Comparison of ENCODE assay signal across 11 cellular contexts in the genomic region with DNA sequence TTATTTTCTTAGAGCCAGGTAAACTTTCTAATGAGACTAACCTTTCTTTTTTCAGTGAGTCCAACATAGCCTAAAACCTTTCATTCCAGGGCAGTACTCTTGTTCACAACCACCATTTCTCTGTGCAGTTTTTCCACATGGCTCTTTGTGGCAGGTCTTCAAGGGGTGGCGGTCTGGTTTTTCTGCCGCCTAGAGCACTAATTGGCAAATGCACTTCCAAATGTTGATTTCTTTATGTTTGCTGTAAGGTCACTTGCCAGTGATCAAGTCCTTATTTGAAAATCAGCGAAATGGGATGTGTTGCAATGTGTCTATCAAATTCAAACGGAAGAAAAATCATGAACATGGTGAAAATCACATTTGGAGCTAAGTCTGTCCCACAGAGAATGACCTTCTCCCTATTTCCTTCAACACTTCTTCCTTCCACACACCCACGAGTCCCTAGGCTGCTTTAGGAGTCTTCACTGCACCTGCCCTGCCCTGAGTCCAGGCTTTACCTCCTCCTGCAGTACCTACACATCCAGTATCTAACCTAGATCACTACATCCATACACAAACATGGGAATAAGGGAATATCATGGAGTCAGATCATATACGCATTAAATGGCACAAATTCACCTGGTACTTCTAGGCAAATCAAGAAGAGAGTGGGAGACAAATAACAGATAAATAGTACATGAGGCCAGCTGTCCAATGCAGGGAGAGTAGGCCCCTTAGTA. TPM values are rescaled to one million over a fixed set of nuclear protein-coding genes. Genes with fewer than 3 reads are reported as not detected.
DNase-seq lines count a peak whose midpoint lies in the region; ATAC-seq, FAIRE-seq and TF ChIP-seq lines count a peak whose summit lies in the region.
"Had no signal": no experiment of that assay in that cellular context is flagged by ENCODE, and none has a peak within 500 bp of the region (broad histone marks: within the 10 kb centered on the region; RNA-seq: fewer than 3 reads in every experiment).

No MANE protein-coding gene starts in this region.

- H3K27ac ChIP-seq in keratinocyte (ENCODE audit: control insufficient read depth, insufficient read depth, low read length): peak overlapping the region; percentile 85
- H3K27ac ChIP-seq in transverse colon: peak overlapping the region; percentile 93 to 97 (median 96)
- no peak overlapping the region for H3K27ac ChIP-seq in ovary

- ATAC-seq in GM18858 (IDR thresholded peaks at IDR 0.05; ENCODE audit: unreplicated experiment): no peak

- H3K79me2 ChIP-seq in keratinocyte (ENCODE audit: control insufficient read depth, insufficient read depth, low read length): peaks cover 66% of the 10 kb centered on the region

- H3K9ac ChIP-seq in keratinocyte (ENCODE audit: control insufficient read depth, extremely low read depth, insufficient read depth, low read length): peak overlapping the region; percentile 93

- TF ChIP-seq POLR2A in transverse colon (IDR thresholded peaks at IDR 0.05) (no peak), ovary (IDR thresholded peaks at IDR 0.05) (no peak)

- no peak overlapping the region for H2AFZ ChIP-seq in keratinocyte (ENCODE audit: control insufficient read depth, low read length)

- no peak for FAIRE-seq in keratinocyte (lab: Jason Lieb, UNC)
- FAIRE-seq: urothelium cell line had no signal

- TF ChIP-seq CTCF in astrocyte of the spinal cord (IDR thresholded peaks at IDR 0.05; ENCODE audit: low read depth, low read length) (peak; percentile 17), keratinocyte (optimal IDR thresholded peaks at IDR 0.05 in 1 of 3, IDR thresholded peaks at IDR 0.05 in 1 of 3, conservative IDR thresholded peaks at IDR 0.05 in 1 of 3; ENCODE audit: extremely low read depth in 1 of 3, insufficient read depth in 2 of 3, low read length in 3 of 3) (no peak), transverse colon (IDR thresholded peaks at IDR 0.05) (no peak), ovary (IDR thresholded peaks at IDR 0.05) (no peak)

- H3K4me1 ChIP-seq in keratinocyte (ENCODE audit: control insufficient read depth, extremely low read depth, insufficient read depth, low read length) (peaks cover 26% of the 10 kb centered on the region), transverse colon (peaks cover 5 to 45% (median 22%) of the 10 kb centered on the region in 4 donors), ovary (ENCODE audit: insufficient read depth) (peaks cover 6% of the 10 kb centered on the region)

- in situ Hi-C loops in astrocyte of the spinal cord (cut with HindIII; ENCODE audit: low sequenced_read_pairs): no loop called here
- in situ Hi-C loops in transverse colon (cut with MboI; ENCODE audit: low pct_ligation_motif_present in 1 of 4, low pct_unique_long_range_greater_than_20kb in 1 of 4, low sequenced_read_pairs in 3 of 4): loop anchor here in 3 of 4 donors (10.0 to 25.0 kb wide), 5 partner anchors 238 to 566 kb away; partner anchors contain the start of genes C12orf56 (in 2 of the 3) and XPOT (in 1 of the 3)

- peaks cover 4% of the 10 kb centered on the region for H3K9me1 ChIP-seq in keratinocyte (ENCODE audit: control insufficient read depth, extremely low read depth, insufficient read depth, low read length)

- peaks cover 3% of the 10 kb centered on the region for H4K20me1 ChIP-seq in keratinocyte (ENCODE audit: control insufficient read depth, extremely low read depth, insufficient read depth, low read length)

- WGBS in transverse colon (ENCODE audit: low coverage in 1 of 2), 2 donors: 62 to 74% methylated on average over 5 to 6 of the region's 6 CpGs
- WGBS in ovary, 3 donors: 88 to 92% (median 91%) methylated on average over 6 of the region's 6 CpGs

- dilution Hi-C loops in keratinocyte (cut with MboI; ENCODE audit: extremely low pct_ligation_motif_present, low sequenced_read_pairs): loop anchor here (25.0 kb wide), 1 partner anchor 416 kb away; no protein-coding TSS in a partner anchor

- H3K4me3 ChIP-seq in astrocyte of the spinal cord (ENCODE audit: low read depth, low read length) (peak overlapping the region; percentile 98), keratinocyte (ENCODE audit: control insufficient read depth in 2 of 3, extremely low read depth in 1 of 3, insufficient read depth in 2 of 3, low read depth in 1 of 3, low read length in 3 of 3) (peak overlapping the region; percentile 97 to 100 (median 100)), transverse colon (peak overlapping the region in 2 of 4 donors; percentile 88 to 94), ovary (no peak overlapping the region)

- TF ChIP-seq EP300 in transverse colon (IDR thresholded peaks at IDR 0.05; ENCODE audit: low read depth): no peak
- no peak for TF ChIP-seq EP300 in ovary (IDR thresholded peaks at IDR 0.05)

- peak overlapping the region; percentile 88 for H3K4me2 ChIP-seq in keratinocyte (ENCODE audit: control insufficient read depth, extremely low read depth, insufficient read depth, low read depth, low read length)

- H3K9me3 ChIP-seq in keratinocyte (ENCODE audit: control insufficient read depth, low read depth, low read length) (no peaks in the 10 kb centered on the region), transverse colon (no peaks in the 10 kb centered on the region), ovary (no peaks in the 10 kb centered on the region)

- H3K36me3 ChIP-seq in keratinocyte (ENCODE audit: control insufficient read depth in 2 of 2, extremely low read depth in 1 of 2, insufficient read depth in 2 of 2, low read length in 2 of 2): peaks cover 0 to 14% of the 10 kb centered on the region in 2 experiments
- H3K36me3 ChIP-seq in transverse colon: no peaks in the 10 kb centered on the region
- H3K36me3 ChIP-seq in ovary: no peaks in the 10 kb centered on the region

- intact Hi-C loops in transverse colon (cut with DNase I; ENCODE audit: low total_unique reads) (loop anchor here (10.0 kb wide), 1 partner anchor 238 kb away; no protein-coding TSS in a partner anchor), ovary (cut with DNase I) (loop anchor here in 2 of 4 donors (5.0 to 10.0 kb wide), 3 partner anchors 88 to 378 kb away; partner anchors contain the start of gene KICS2 (in 1 of the 2))

- H3K27me3 ChIP-seq in keratinocyte (ENCODE audit: control insufficient read depth, extremely low read depth, insufficient read depth, low read length) (no peaks in the 10 kb centered on the region), transverse colon (no peaks in the 10 kb centered on the region), ovary (no peaks in the 10 kb centered on the region)

- DNase-seq in NCI-H2227 (lab: John Stamatoyannopoulos, UW; ENCODE audit: unreplicated experiment): peak; percentile 22
- no peak for DNase-seq in NCI-H2227 treated with DMSO at 0.1 percent for 48 hours (lab: John Stamatoyannopoulos, UW)
- peak; percentile 36 for DNase-seq in astrocyte of the spinal cord (ENCODE audit: low read depth, low spot score)
- no peak for DNase-seq in keratinocyte (ENCODE audit: low read depth, low spot score)
- DNase-seq in transverse colon: no peak
- DNase-seq in cerebellar cortex (ENCODE audit: low spot score): no peak
- no peak for DNase-seq in ovary
- DNase-seq: activated naive CD4-positive, alpha-beta T cell; T-helper 2 cell had no signal

RNA-seq across cellular contexts. Expression of gene SRGAP1, which starts 1.9 kb away (rescaled TPM):
- 2.3 to 5.6 TPM (median 4.5 TPM) in 3 replicates for polyA plus RNA-seq in keratinocyte
- polyA plus RNA-seq in keratinocyte (2011; ENCODE audit: low read depth): 35.6 TPM
- 3.0 and 4.1 TPM in 2 replicates for polyA plus RNA-seq in keratinocyte (2011; cell fraction: cytosol; rRNA removed)
- 11.3 and 12.6 TPM in 2 replicates for polyA plus RNA-seq in keratinocyte (2011; cell fraction: nucleus; rRNA removed)
- 4.0 and 5.6 TPM in 2 replicates for polyA plus RNA-seq in keratinocyte (2012; ENCODE audit: low replicate concordance)
- polyA minus RNA-seq in keratinocyte: 10.9 to 25.9 TPM (median 19.6 TPM) in 3 replicates
- 13.0 TPM for polyA minus RNA-seq in keratinocyte (2011; cell fraction: cytosol; rRNA and poly(A)+ RNA removed)
- 18.9 and 51.8 TPM in 2 replicates for polyA minus RNA-seq in keratinocyte (2011; cell fraction: nucleus; rRNA and poly(A)+ RNA removed)
- 100 to 1,000 TPM in 1 of 4 donors, 10 to 100 TPM in 3; 16.0 to 720 (median 51.4) TPM for total RNA-seq in transverse colon
- 10 to 100 TPM in 4 of 7 donors, 1 to 10 TPM in 3; 5.7 to 17.9 (median 12.6) TPM for total RNA-seq in ovary
- 1 to 10 TPM; 2.8 to 7.8 TPM for polyA plus RNA-seq in ovary

Comparison
In these comparisons a context has a peak if more than half of its experiments do, and no peak if none do; other contexts are left out.
1. DNase-seq: peak in NCI-H2227 (single experiment) and astrocyte of the spinal cord (single experiment); none in NCI-H2227 treated with DMSO at 0.1 percent for 48 hours (single experiment), keratinocyte (single experiment), transverse colon (single experiment), cerebellar cortex (single experiment) and ovary (0 of 5).
2. H3K27ac ChIP-seq: peak in keratinocyte (single experiment) and transverse colon (4 of 4); none in ovary (0 of 2).